Comparison of ENCODE assay signal across 11 cellular contexts in genomic region chr5:140868721-140869554, GRCh38. TPM values are rescaled to one million over a fixed set of nuclear protein-coding genes. Genes with fewer than 3 reads are reported as not detected.
DNase-seq lines count a peak whose midpoint lies in the region; ATAC-seq, FAIRE-seq and TF ChIP-seq lines count a peak whose summit lies in the region.
"Had no signal": no experiment of that assay in that cellular context is flagged by ENCODE, and none has a peak within 500 bp of the region (broad histone marks: within the 10 kb centered on the region; RNA-seq: fewer than 3 reads in every experiment).

Gene PCDHA11, plus strand, starts transcription at chr5:140868957. Its CDS starts 147 bp downstream, at chr5:140869104.

- peak within 1 kb of the TSS; percentile 15; the same call in 1 of the 3 replicates for H3K4me3 ChIP-seq in A549
- H3K4me3 ChIP-seq: BLaER1 had no signal

- no peak within 1 kb of the TSS for H3K4me3 Mint-ChIP-seq in activated T-cell treated with anti-CD3 and anti-CD28 coated beads, Interleukin-2, amount 50 U/mL, for 4 hours
- no peak within 1 kb of the TSS for H3K4me3 Mint-ChIP-seq in natural killer cell treated with Interleukin-12 subunit alpha and Interleukin-12 subunit beta and Interleukin-15 and Interleukin-18, amount 100 ng/mL, for 72 hours
- H3K4me3 Mint-ChIP-seq: activated naive CD8-positive, alpha-beta T cell had no signal

- ATAC-seq in A549 = peak; percentile 78 to 89
- no peak for ATAC-seq in activated T-cell treated with anti-CD3 and anti-CD28 coated beads, Interleukin-2, amount 50 U/mL, for 4 hours
- no peak for ATAC-seq in natural killer cell treated with Interleukin-12 subunit alpha and Interleukin-12 subunit beta and Interleukin-15 and Interleukin-18, amount 100 ng/mL, for 72 hours

- DNase-seq in A549 (ENCODE audit: low read depth in 1 of 2, low spot score in 1 of 2) = peak; percentile 35 to 55
- peak; percentile 9 for DNase-seq in HT-29 (ENCODE audit: low spot score)
- peak; percentile 62 for DNase-seq in inferior parietal cortex (ENCODE audit: extremely low spot score)
- DNase-seq in activated T-cell treated with anti-CD3 and anti-CD28 coated beads, Interleukin-2, amount 50 U/mL, for 4 hours = no peak
- no peak for DNase-seq in NCI-H187 treated with DMSO at 0.1 percent for 48 hours (lab: John Stamatoyannopoulos, UW)
- no peak for DNase-seq in natural killer cell treated with Interleukin-12 subunit alpha and Interleukin-12 subunit beta and Interleukin-15 and Interleukin-18, amount 100 ng/mL, for 72 hours (ENCODE audit: low spot score)
- no peak for DNase-seq in NCI-H526 treated with DMSO at 0.1 percent for 48 hours (lab: John Stamatoyannopoulos, UW)

- no peak within 1 kb of the TSS for H3K27ac ChIP-seq in A549
- peak within 1 kb of the TSS; percentile 58 for H3K27ac ChIP-seq in VCaP
- H3K27ac ChIP-seq: BLaER1 had no signal

- CTCF ChIA-PET in A549 (lab: Yijun Ruan, JAX) = interaction anchor here (0.7 to 3.4 kb wide), 16 partner anchors 15 to 590 kb away, joined by 3 to 36 read pairs (median 4); partner anchors contain the start of genes PCDHA2, PCDHAC1, PCDHB1 and PCDHB3

- no peaks in the 10 kb centered on the region for H3K4me1 Mint-ChIP-seq in activated T-cell treated with anti-CD3 and anti-CD28 coated beads, Interleukin-2, amount 50 U/mL, for 4 hours (ENCODE audit: low read depth)
- H3K4me1 Mint-ChIP-seq in natural killer cell treated with Interleukin-12 subunit alpha and Interleukin-12 subunit beta and Interleukin-15 and Interleukin-18, amount 100 ng/mL, for 72 hours (ENCODE audit: low read depth in 2 of 2) = no peaks in the 10 kb centered on the region

- TF ChIP-seq CTCF in A549 (IDR thresholded peaks at IDR 0.05) = peak; percentile 22; the same call in 2 of the 3 replicates
- TF ChIP-seq CTCF in VCaP (conservative IDR thresholded peaks at IDR 0.05) = peak; percentile 67

- no peak within 1 kb of the TSS for H3K27ac Mint-ChIP-seq in natural killer cell treated with Interleukin-12 subunit alpha and Interleukin-12 subunit beta and Interleukin-15 and Interleukin-18, amount 100 ng/mL, for 72 hours
- H3K27ac Mint-ChIP-seq: activated naive CD8-positive, alpha-beta T cell had no signal

- no peaks in the 10 kb centered on the region for H3K4me1 ChIP-seq in A549
- H3K4me1 ChIP-seq: BLaER1 had no signal

- H3K36me3 Mint-ChIP-seq in activated T-cell treated with anti-CD3 and anti-CD28 coated beads, Interleukin-2, amount 50 U/mL, for 4 hours (ENCODE audit: insufficient read depth) = peaks cover 2% of the 10 kb centered on the region
- H3K36me3 Mint-ChIP-seq in natural killer cell treated with Interleukin-12 subunit alpha and Interleukin-12 subunit beta and Interleukin-15 and Interleukin-18, amount 100 ng/mL, for 72 hours = peaks cover 5% of the 10 kb centered on the region

- H3K4me2 ChIP-seq in A549 = peak within 1 kb of the TSS; percentile 43; the same call in 2 of the 3 replicates
- H3K4me2 ChIP-seq: BLaER1 had no signal

- WGBS in A549 (ENCODE audit: missing lambda C conversion rate) = 52% methylated on average over 39 of the region's 41 CpGs

- FAIRE-seq in A549 (lab: Jason Lieb, UNC) = no peak
- FAIRE-seq: H54 had no signal

- POLR2A ChIA-PET in A549 (lab: Yijun Ruan, JAX) = interaction anchor here (0.8 to 1.0 kb wide), 2 partner anchors 171 to 172 kb away, joined by 4 read pairs; no protein-coding TSS in a partner anchor

- peak; percentile 23 to 48; a peak in 3 of 5 replicates for TF ChIP-seq RAD21 in A549 (conservative IDR thresholded peaks at IDR 0.05 in 1 of 2, IDR thresholded peaks at IDR 0.05 in 1 of 2)

- TF ChIP-seq POLR2A in A549 (IDR thresholded peaks at IDR 0.05; ENCODE audit: low read length) = no peak

- peaks cover 18% of the 10 kb centered on the region for H3K27me3 Mint-ChIP-seq in activated T-cell treated with anti-CD3 and anti-CD28 coated beads, Interleukin-2, amount 50 U/mL, for 4 hours (ENCODE audit: low read depth)
- H3K27me3 Mint-ChIP-seq in natural killer cell treated with Interleukin-12 subunit alpha and Interleukin-12 subunit beta and Interleukin-15 and Interleukin-18, amount 100 ng/mL, for 72 hours = peaks cover 0 to 4% of the 10 kb centered on the region in 2 donors

- H3K9me3 Mint-ChIP-seq in activated T-cell treated with anti-CD3 and anti-CD28 coated beads, Interleukin-2, amount 50 U/mL, for 4 hours = peaks cover 6% of the 10 kb centered on the region
- peaks cover 3% of the 10 kb centered on the region for H3K9me3 Mint-ChIP-seq in natural killer cell treated with Interleukin-12 subunit alpha and Interleukin-12 subunit beta and Interleukin-15 and Interleukin-18, amount 100 ng/mL, for 72 hours

- H3K9me3 ChIP-seq in A549 = no peaks in the 10 kb centered on the region

- no peak for TF ChIP-seq EP300 in A549 (IDR thresholded peaks at IDR 0.05)

TF ChIP-seq in A549, 52 proteins besides CTCF, POLR2A, EP300 and RAD21:
- TF ChIP-seq CEBPB (IDR thresholded peaks at IDR 0.05) (peak in 1 of 2 experiments; percentile 70; a peak in 2 of 4 replicates), CHD2 (IDR thresholded peaks at IDR 0.05; ENCODE audit: low read length, partially characterized antibody) (no peak)

RNA-seq across cellular contexts. Expression of gene PCDHA11, which starts in this region (rescaled TPM):
- polyA plus RNA-seq in A549 (2011; rRNA removed) = 0.20 and 0.27 TPM in 2 replicates
- 0.05 and 0.06 TPM in 2 replicates for polyA plus RNA-seq in A549 (2012; cell fraction: cytosol; rRNA removed)
- 0.09 and 0.17 TPM in 2 replicates for polyA plus RNA-seq in A549 (2012; cell fraction: nucleus; rRNA removed)
- polyA plus RNA-seq in A549 (2017; fragmentation: RNase III; extraction: RNeasy Plus Mini Kit Qiagen cat#74134 plus additional on column Dnase treatment) = 0.08 to 0.16 TPM (median 0.14 TPM) in 3 replicates
- polyA minus RNA-seq in A549 (2011; rRNA and poly(A)+ RNA removed) = 1.6 and 3.6 TPM in 2 replicates
- not detected in 2 replicates for total RNA-seq in HT-29 (2014; rRNA removed; shearing (Covaris generic))
- total RNA-seq in activated T-cell treated with anti-CD3 and anti-CD28 coated beads, Interleukin-2, amount 50 U/mL, for 4 hours = not detected
- total RNA-seq in natural killer cell treated with Interleukin-12 subunit alpha and Interleukin-12 subunit beta and Interleukin-15 and Interleukin-18, amount 100 ng/mL, for 72 hours = not detected

Comparison
In these comparisons a context has a peak if more than half of its experiments do, and no peak if none do; other contexts are left out.
1. Peak in DNase-seq in HT-29; RNA of the gene not detected or under 1 TPM.
2. ATAC-seq: peak in A549 (2 of 2); none in activated T-cell treated with anti-CD3 and anti-CD28 coated beads, Interleukin-2, amount 50 U/mL, for 4 hours (0 of 2) and natural killer cell treated with Interleukin-12 subunit alpha and Interleukin-12 subunit beta and Interleukin-15 and Interleukin-18, amount 100 ng/mL, for 72 hours (0 of 2).
3. DNase-seq: peak in A549 (2 of 2) and inferior parietal cortex (single experiment); none in activated T-cell treated with anti-CD3 and anti-CD28 coated beads, Interleukin-2, amount 50 U/mL, for 4 hours (single experiment), NCI-H187 treated with DMSO at 0.1 percent for 48 hours (single experiment), natural killer cell treated with Interleukin-12 subunit alpha and Interleukin-12 subunit beta and Interleukin-15 and Interleukin-18, amount 100 ng/mL, for 72 hours (single experiment) and NCI-H526 treated with DMSO at 0.1 percent for 48 hours (single experiment).